ENCODE assay signal across 1 cellular context in the genomic region with DNA sequence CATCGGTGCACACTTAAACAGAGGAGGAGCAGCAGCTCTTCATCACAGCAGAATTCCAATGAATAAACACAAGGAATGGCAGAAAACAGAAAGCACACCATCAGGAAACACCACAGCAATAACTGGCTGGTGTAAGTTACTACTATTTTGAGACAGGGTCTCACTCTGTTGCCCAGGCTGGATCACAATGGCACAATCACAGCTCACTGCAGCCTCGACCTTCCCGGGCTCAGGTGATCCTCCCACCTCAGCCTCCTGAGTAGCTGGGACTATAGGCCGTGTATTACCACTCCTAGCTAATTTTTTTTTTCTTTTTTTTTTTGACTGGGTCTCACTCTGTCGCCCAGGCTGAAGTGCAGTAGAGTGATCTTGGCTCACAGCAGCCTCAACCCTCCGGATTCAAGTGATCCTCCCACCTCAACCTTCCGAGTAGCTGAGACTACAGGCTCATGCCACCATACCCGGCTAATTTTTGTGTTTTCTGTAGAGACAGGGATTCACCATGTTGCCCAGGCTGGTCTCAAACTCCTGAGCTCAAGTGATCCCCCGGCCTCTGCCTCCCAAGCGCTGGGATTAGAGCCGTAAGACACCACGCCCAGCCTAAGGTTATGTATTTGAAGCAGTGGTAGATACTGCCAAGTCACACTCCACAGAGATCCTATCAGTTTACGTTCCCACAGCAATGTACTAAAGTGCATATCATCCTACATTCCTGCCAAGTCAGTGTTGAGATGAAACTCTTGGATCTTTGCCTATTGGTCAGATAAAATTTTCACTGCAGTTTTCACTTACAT.
A peak's percentile ranks its signal among the peaks of the same experiment; 100 is the strongest.
TF ChIP-seq lines count a peak whose summit lies in the region.

No MANE protein-coding gene starts in this region.

TF ChIP-seq in K562, 482 proteins besides CTCF, POLR2A, EP300 and RAD21 (continued from another document and continues in another):
- TF ChIP-seq, protein P1, sequence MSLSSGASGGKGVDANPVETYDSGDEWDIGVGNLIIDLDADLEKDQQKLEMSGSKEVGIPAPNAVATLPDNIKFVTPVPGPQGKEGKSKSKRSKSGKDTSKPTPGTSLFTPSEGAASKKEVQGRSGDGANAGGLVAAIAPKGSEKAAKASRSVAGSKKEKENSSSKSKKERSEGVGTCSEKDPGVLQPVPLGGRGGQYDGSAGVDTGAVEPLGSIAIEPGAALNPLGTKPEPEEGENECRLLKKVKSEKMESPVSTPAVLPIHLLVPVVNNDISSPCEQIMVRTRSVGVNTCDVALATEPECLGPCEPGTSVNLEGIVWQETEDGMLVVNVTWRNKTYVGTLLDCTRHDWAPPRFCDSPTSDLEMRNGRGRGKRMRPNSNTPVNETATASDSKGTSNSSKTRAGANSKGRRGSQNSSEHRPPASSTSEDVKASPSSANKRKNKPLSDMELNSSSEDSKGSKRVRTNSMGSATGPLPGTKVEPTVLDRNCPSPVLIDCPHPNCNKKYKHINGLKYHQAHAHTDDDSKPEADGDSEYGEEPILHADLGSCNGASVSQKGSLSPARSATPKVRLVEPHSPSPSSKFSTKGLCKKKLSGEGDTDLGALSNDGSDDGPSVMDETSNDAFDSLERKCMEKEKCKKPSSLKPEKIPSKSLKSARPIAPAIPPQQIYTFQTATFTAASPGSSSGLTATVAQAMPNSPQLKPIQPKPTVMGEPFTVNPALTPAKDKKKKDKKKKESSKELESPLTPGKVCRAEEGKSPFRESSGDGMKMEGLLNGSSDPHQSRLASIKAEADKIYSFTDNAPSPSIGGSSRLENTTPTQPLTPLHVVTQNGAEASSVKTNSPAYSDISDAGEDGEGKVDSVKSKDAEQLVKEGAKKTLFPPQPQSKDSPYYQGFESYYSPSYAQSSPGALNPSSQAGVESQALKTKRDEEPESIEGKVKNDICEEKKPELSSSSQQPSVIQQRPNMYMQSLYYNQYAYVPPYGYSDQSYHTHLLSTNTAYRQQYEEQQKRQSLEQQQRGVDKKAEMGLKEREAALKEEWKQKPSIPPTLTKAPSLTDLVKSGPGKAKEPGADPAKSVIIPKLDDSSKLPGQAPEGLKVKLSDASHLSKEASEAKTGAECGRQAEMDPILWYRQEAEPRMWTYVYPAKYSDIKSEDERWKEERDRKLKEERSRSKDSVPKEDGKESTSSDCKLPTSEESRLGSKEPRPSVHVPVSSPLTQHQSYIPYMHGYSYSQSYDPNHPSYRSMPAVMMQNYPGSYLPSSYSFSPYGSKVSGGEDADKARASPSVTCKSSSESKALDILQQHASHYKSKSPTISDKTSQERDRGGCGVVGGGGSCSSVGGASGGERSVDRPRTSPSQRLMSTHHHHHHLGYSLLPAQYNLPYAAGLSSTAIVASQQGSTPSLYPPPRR (CRISPR knock-in tag; IDR thresholded peaks at IDR 0.05; ENCODE audit: borderline replicate concordance): no peak
- TF ChIP-seq, protein P2, sequence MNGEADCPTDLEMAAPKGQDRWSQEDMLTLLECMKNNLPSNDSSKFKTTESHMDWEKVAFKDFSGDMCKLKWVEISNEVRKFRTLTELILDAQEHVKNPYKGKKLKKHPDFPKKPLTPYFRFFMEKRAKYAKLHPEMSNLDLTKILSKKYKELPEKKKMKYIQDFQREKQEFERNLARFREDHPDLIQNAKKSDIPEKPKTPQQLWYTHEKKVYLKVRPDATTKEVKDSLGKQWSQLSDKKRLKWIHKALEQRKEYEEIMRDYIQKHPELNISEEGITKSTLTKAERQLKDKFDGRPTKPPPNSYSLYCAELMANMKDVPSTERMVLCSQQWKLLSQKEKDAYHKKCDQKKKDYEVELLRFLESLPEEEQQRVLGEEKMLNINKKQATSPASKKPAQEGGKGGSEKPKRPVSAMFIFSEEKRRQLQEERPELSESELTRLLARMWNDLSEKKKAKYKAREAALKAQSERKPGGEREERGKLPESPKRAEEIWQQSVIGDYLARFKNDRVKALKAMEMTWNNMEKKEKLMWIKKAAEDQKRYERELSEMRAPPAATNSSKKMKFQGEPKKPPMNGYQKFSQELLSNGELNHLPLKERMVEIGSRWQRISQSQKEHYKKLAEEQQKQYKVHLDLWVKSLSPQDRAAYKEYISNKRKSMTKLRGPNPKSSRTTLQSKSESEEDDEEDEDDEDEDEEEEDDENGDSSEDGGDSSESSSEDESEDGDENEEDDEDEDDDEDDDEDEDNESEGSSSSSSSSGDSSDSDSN (IDR thresholded peaks at IDR 0.05; ENCODE audit: borderline replicate concordance in 1 of 2, low read depth in 2 of 2, low read length in 2 of 2): no peak
- TF ChIP-seq FOXJ3 (CRISPR knock-in tag; IDR thresholded peaks at IDR 0.05) (no peak), TBP (optimal IDR thresholded peaks at IDR 0.05; ENCODE audit: low read depth, low read length) (no peak), CBX3 (IDR thresholded peaks at IDR 0.05; ENCODE audit: borderline replicate concordance in 1 of 2, low read length in 2 of 2) (no peak), TAF15 (IDR thresholded peaks at IDR 0.05; ENCODE audit: low read depth, low read length) (no peak), TRIM24 (IDR thresholded peaks at IDR 0.05) (0 out of 4 replicates have a peak, but pooled peaks of 1 of the 2 experiments have one; percentile 27), SAP30 (IDR thresholded peaks at IDR 0.05; ENCODE audit: borderline replicate concordance, insufficient read depth, low read depth, low read length, poor library complexity, severe bottlenecking) (no peak), PHB (CRISPR knock-in tag; IDR thresholded peaks at IDR 0.05) (no peak), SMAD2 (IDR thresholded peaks at IDR 0.05; ENCODE audit: low read depth, low read length) (no peak), ARID2 (IDR thresholded peaks at IDR 0.05) (no peak), POLR2AphosphoS2 (IDR thresholded peaks at IDR 0.05; ENCODE audit: low read length) (no peak), HCFC1 (IDR thresholded peaks at IDR 0.05; ENCODE audit: low read depth, low read length) (0 out of 2 replicates have a peak, but pooled peaks have one; percentile 6), PYGO2 (tag; IDR thresholded peaks at IDR 0.05) (no peak), KAT7 (CRISPR knock-in tag; IDR thresholded peaks at IDR 0.05; ENCODE audit: borderline replicate concordance) (no peak), MIER1 (IDR thresholded peaks at IDR 0.05; ENCODE audit: low read depth) (no peak), SMARCB1 (IDR thresholded peaks at IDR 0.05; ENCODE audit: insufficient read length, low read depth) (no peak), KHSRP (IDR thresholded peaks at IDR 0.05) (no peak), ZFX (CRISPR knock-in tag; IDR thresholded peaks at IDR 0.05) (no peak), CREBBP (IDR thresholded peaks at IDR 0.05; ENCODE audit: low read depth, low read length) (no peak), MEF2D (tag; conservative IDR thresholded peaks at IDR 0.05; ENCODE audit: low read depth) (no peak), LARP7 (IDR thresholded peaks at IDR 0.05) (no peak), SRSF1 (IDR thresholded peaks at IDR 0.05; ENCODE audit: low read depth, low read length) (no peak)
- TF ChIP-seq, protein P3, sequence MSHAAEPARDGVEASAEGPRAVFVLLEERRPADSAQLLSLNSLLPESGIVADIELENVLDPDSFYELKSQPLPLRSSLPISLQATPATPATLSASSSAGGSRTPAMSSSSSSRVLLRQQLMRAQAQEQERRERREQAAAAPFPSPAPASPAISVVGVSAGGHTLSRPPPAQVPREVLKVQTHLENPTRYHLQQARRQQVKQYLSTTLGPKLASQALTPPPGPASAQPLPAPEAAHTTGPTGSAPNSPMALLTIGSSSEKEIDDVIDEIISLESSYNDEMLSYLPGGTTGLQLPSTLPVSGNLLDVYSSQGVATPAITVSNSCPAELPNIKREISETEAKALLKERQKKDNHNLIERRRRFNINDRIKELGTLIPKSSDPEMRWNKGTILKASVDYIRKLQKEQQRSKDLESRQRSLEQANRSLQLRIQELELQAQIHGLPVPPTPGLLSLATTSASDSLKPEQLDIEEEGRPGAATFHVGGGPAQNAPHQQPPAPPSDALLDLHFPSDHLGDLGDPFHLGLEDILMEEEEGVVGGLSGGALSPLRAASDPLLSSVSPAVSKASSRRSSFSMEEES (CRISPR knock-in tag; IDR thresholded peaks at IDR 0.05): no peak
- TF ChIP-seq, protein P4, sequence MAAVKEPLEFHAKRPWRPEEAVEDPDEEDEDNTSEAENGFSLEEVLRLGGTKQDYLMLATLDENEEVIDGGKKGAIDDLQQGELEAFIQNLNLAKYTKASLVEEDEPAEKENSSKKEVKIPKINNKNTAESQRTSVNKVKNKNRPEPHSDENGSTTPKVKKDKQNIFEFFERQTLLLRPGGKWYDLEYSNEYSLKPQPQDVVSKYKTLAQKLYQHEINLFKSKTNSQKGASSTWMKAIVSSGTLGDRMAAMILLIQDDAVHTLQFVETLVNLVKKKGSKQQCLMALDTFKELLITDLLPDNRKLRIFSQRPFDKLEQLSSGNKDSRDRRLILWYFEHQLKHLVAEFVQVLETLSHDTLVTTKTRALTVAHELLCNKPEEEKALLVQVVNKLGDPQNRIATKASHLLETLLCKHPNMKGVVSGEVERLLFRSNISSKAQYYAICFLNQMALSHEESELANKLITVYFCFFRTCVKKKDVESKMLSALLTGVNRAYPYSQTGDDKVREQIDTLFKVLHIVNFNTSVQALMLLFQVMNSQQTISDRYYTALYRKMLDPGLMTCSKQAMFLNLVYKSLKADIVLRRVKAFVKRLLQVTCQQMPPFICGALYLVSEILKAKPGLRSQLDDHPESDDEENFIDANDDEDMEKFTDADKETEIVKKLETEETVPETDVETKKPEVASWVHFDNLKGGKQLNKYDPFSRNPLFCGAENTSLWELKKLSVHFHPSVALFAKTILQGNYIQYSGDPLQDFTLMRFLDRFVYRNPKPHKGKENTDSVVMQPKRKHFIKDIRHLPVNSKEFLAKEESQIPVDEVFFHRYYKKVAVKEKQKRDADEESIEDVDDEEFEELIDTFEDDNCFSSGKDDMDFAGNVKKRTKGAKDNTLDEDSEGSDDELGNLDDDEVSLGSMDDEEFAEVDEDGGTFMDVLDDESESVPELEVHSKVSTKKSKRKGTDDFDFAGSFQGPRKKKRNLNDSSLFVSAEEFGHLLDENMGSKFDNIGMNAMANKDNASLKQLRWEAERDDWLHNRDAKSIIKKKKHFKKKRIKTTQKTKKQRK (IDR thresholded peaks at IDR 0.05; ENCODE audit: borderline replicate concordance, low read depth, low read length): no peak
- TF ChIP-seq, protein P5, sequence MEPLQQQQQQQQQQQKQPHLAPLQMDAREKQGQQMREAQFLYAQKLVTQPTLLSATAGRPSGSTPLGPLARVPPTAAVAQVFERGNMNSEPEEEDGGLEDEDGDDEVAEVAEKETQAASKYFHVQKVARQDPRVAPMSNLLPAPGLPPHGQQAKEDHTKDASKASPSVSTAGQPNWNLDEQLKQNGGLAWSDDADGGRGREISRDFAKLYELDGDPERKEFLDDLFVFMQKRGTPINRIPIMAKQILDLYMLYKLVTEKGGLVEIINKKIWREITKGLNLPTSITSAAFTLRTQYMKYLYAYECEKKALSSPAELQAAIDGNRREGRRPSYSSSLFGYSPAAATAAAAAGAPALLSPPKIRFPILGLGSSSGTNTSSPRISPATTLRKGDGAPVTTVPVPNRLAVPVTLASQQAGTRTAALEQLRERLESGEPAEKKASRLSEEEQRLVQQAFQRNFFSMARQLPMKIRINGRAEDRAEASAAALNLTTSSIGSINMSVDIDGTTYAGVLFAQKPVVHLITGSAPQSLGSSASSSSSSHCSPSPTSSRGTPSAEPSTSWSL (CRISPR knock-in tag; IDR thresholded peaks at IDR 0.05; ENCODE audit: borderline replicate concordance): no peak
- TF ChIP-seq, protein P6, sequence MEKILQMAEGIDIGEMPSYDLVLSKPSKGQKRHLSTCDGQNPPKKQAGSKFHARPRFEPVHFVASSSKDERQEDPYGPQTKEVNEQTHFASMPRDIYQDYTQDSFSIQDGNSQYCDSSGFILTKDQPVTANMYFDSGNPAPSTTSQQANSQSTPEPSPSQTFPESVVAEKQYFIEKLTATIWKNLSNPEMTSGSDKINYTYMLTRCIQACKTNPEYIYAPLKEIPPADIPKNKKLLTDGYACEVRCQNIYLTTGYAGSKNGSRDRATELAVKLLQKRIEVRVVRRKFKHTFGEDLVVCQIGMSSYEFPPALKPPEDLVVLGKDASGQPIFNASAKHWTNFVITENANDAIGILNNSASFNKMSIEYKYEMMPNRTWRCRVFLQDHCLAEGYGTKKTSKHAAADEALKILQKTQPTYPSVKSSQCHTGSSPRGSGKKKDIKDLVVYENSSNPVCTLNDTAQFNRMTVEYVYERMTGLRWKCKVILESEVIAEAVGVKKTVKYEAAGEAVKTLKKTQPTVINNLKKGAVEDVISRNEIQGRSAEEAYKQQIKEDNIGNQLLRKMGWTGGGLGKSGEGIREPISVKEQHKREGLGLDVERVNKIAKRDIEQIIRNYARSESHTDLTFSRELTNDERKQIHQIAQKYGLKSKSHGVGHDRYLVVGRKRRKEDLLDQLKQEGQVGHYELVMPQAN (IDR thresholded peaks at IDR 0.05; ENCODE audit: borderline replicate concordance): 0 out of 2 replicates have a peak, but pooled peaks have one; percentile 28
- TF ChIP-seq, protein P7, sequence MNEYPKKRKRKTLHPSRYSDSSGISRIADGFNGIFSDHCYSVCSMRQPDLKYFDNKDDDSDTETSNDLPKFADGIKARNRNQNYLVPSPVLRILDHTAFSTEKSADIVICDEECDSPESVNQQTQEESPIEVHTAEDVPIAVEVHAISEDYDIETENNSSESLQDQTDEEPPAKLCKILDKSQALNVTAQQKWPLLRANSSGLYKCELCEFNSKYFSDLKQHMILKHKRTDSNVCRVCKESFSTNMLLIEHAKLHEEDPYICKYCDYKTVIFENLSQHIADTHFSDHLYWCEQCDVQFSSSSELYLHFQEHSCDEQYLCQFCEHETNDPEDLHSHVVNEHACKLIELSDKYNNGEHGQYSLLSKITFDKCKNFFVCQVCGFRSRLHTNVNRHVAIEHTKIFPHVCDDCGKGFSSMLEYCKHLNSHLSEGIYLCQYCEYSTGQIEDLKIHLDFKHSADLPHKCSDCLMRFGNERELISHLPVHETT (CRISPR knock-in tag; conservative IDR thresholded peaks at IDR 0.05 in 1 of 2, IDR thresholded peaks at IDR 0.05 in 1 of 2): no peak
